Comparison of ENCODE assay signal across 13 cellular contexts in the genomic region with DNA sequence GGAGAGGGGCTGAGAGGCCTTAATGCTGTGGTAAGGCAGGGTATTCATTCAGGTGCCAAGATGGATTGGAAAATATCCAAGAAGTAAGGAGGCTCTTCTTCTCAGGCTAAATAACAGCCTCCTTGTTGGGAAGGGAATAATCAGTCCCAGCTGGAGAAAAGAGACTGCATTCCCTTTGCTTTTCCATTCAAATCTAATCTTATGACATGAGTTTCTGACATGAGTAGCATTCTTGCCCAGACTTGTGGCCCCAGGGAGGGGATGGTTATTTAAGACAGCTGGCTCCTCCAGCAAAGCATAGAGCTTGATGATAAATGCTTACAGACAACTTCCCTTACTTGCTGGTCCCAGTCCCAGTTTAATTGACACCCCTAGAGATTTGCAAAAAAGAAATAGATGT.
A peak's percentile ranks its signal among the peaks of the same experiment; 100 is the strongest.
DNase-seq lines count a peak whose midpoint lies in the region; ATAC-seq lines count a peak whose summit lies in the region.
"Had no signal": no experiment of that assay in that cellular context is flagged by ENCODE, and none has a peak within 500 bp of the region (broad histone marks: within the 10 kb centered on the region; RNA-seq: fewer than 3 reads in every experiment).

No MANE protein-coding gene starts in this region.

- no peaks in the 10 kb centered on the region for H3K36me3 Mint-ChIP-seq in stimulated activated memory B cell treated with anti-CD40 and anti-IgM and Interleukin-4, amounts not matched to agents 10 μg/mL and 1 μg/mL and 100 μg/mL, for 72 hours

- ATAC-seq in stimulated activated memory B cell treated with anti-CD40 and anti-IgM and Interleukin-4, amounts not matched to agents 10 μg/mL and 1 μg/mL and 100 μg/mL, for 72 hours, result no peak
- ATAC-seq: activated T-cell treated with anti-CD3 and anti-CD28 coated beads, Interleukin-2, amount 50 U/mL, for 4 hours; gastroesophageal sphincter had no signal

- H3K27ac Mint-ChIP-seq in stimulated activated memory B cell treated with anti-CD40 and anti-IgM and Interleukin-4, amounts not matched to agents 10 μg/mL and 1 μg/mL and 100 μg/mL, for 72 hours, result no peak overlapping the region

- no peaks in the 10 kb centered on the region for H3K9me3 ChIP-seq in effector memory CD4-positive, alpha-beta T cell (ENCODE audit: control insufficient read depth, low read length)
- H3K9me3 ChIP-seq: gastroesophageal sphincter had no signal

- H3K4me1 Mint-ChIP-seq in stimulated activated memory B cell treated with anti-CD40 and anti-IgM and Interleukin-4, amounts not matched to agents 10 μg/mL and 1 μg/mL and 100 μg/mL, for 72 hours, result peaks cover 5% of the 10 kb centered on the region

- no peaks in the 10 kb centered on the region for H3K4me1 ChIP-seq in effector memory CD4-positive, alpha-beta T cell (ENCODE audit: control insufficient read depth, insufficient read depth, low read length, poor library complexity, severe bottlenecking)

- H3K36me3 ChIP-seq in effector memory CD4-positive, alpha-beta T cell (ENCODE audit: control insufficient read depth, insufficient read depth, low read length), result no peaks in the 10 kb centered on the region
- H3K36me3 ChIP-seq: gastroesophageal sphincter had no signal

- H3K9me3 Mint-ChIP-seq in stimulated activated memory B cell treated with anti-CD40 and anti-IgM and Interleukin-4, amounts not matched to agents 10 μg/mL and 1 μg/mL and 100 μg/mL, for 72 hours, result no peaks in the 10 kb centered on the region
- H3K9me3 Mint-ChIP-seq: activated T-cell treated with anti-CD3 and anti-CD28 coated beads, Interleukin-2, amount 50 U/mL, for 4 hours had no signal

- no peaks in the 10 kb centered on the region for H3K27me3 ChIP-seq in effector memory CD4-positive, alpha-beta T cell (replicated peaks; ENCODE audit: control insufficient read depth, insufficient read depth, low read length, poor library complexity, severe bottlenecking)
- H3K27me3 ChIP-seq: gastroesophageal sphincter had no signal

- H3K27me3 Mint-ChIP-seq in stimulated activated memory B cell treated with anti-CD40 and anti-IgM and Interleukin-4, amounts not matched to agents 10 μg/mL and 1 μg/mL and 100 μg/mL, for 72 hours, result no peaks in the 10 kb centered on the region

- DNase-seq in AG08395 (ENCODE audit: low spot score) (peak; percentile 70), LHCN-M2 (ENCODE audit: low read depth) (peak; percentile 46), caudate nucleus (lab: John Stamatoyannopoulos, UW) (no peak), iris pigment epithelial cell (ENCODE audit: low read depth) (peak; percentile 9), SIG-M5 treated with dmso at 0.1 percent for 504 hours (lab: John Stamatoyannopoulos, UW; ENCODE audit: unreplicated experiment) (no peak)
- DNase-seq in activated naive CD4-positive, alpha-beta T cell treated with Interleukin-2 at 50 U/mL for 16 hours, result no peak
- DNase-seq in effector memory CD4-positive, alpha-beta T cell, result no peak
- DNase-seq: activated T-cell treated with anti-CD3 and anti-CD28 coated beads, Interleukin-2, amount 50 U/mL, for 4 hours; NCI-H2081 had no signal

- peak overlapping the region; percentile 4 for H3K27ac ChIP-seq in caudate nucleus (ENCODE audit: low read depth, low read length)
- no peak overlapping the region for H3K27ac ChIP-seq in effector memory CD4-positive, alpha-beta T cell (ENCODE audit: insufficient read depth, low read length, poor library complexity, severe bottlenecking)
- H3K27ac ChIP-seq: C4-2B had no signal

- no peak overlapping the region for H3K4me3 Mint-ChIP-seq in stimulated activated memory B cell treated with anti-CD40 and anti-IgM and Interleukin-4, amounts not matched to agents 10 μg/mL and 1 μg/mL and 100 μg/mL, for 72 hours
- H3K4me3 Mint-ChIP-seq: activated T-cell treated with anti-CD3 and anti-CD28 coated beads, Interleukin-2, amount 50 U/mL, for 4 hours had no signal

- no peak overlapping the region for H3K4me3 ChIP-seq in effector memory CD4-positive, alpha-beta T cell (ENCODE audit: insufficient read depth, low read depth, low read length, poor library complexity, severe bottlenecking)
- H3K4me3 ChIP-seq: gastroesophageal sphincter, lung had no signal

Comparison
In these comparisons a context has a peak if more than half of its experiments do, and no peak if none do; other contexts are left out.
1. DNase-seq: peak in AG08395 (single experiment), LHCN-M2 (single experiment) and iris pigment epithelial cell (single experiment); none in caudate nucleus (0 of 61), activated naive CD4-positive, alpha-beta T cell treated with Interleukin-2 at 50 U/mL for 16 hours (single experiment), SIG-M5 treated with dmso at 0.1 percent for 504 hours (single experiment) and effector memory CD4-positive, alpha-beta T cell (0 of 3).